Comparison of ENCODE assay signal across 23 cellular contexts in genomic region chr15:92796163-92796611, GRCh38.
"Had no signal": no experiment of that assay in that cellular context is flagged by ENCODE, and none has a peak within 500 bp of the region (broad histone marks: within the 10 kb centered on the region; RNA-seq: fewer than 3 reads in every experiment).

No MANE protein-coding gene starts in this region.

- H3K4me3 ChIP-seq: MG63, PC-9 had no signal

- H3K27me3 Mint-ChIP-seq: activated B cell treated with CpG ODN at 0.5 μM for 24 hours; activated CD4-positive, alpha-beta memory T cell treated with anti-CD3 and anti-CD28 coated beads for 36 hours; activated CD4-positive, alpha-beta T cell treated with anti-CD3 and anti-CD28 coated beads, Interleukin-2, amount 10 ng/mL, durations not matched to agents 7 days and 5 days; activated naive CD4-positive, alpha-beta T cell treated with anti-CD3 and anti-CD28 coated beads, Interleukin-2, amount 50 U/mL, for 24 hours; activated naive CD8-positive, alpha-beta T cell treated with anti-CD3 and anti-CD28 coated beads, Interleukin-2, amount 50 U/mL, for 24 hours; activated T-helper 17 cell treated with anti-CD3 and anti-CD28 coated beads, Interleukin-2, amount 50 U/mL, for 72 hours; T-helper 17 cell had no signal

- H3K27ac ChIP-seq: PC-9 had no signal

- H3K36me3 Mint-ChIP-seq: activated CD4-positive, alpha-beta memory T cell treated with anti-CD3 and anti-CD28 coated beads for 36 hours; activated naive CD4-positive, alpha-beta T cell treated with anti-CD3 and anti-CD28 coated beads, Interleukin-2, amount 50 U/mL, for 24 hours; brain had no signal

- DNase-seq: activated B cell treated with CpG ODN at 0.5 μM for 24 hours; activated CD4-positive, alpha-beta memory T cell treated with anti-CD3 and anti-CD28 coated beads for 36 hours; activated CD4-positive, alpha-beta T cell treated with anti-CD3 and anti-CD28 coated beads for 1 hour; activated CD4-positive, alpha-beta T cell treated with anti-CD3 and anti-CD28 coated beads, Interleukin-2, amount 10 ng/mL, durations not matched to agents 7 days and 5 days; activated CD8-positive, alpha-beta memory T cell treated with anti-CD3 and anti-CD28 coated beads for 24 hours; activated naive CD8-positive, alpha-beta T cell treated with anti-CD3 and anti-CD28 coated beads, Interleukin-2, amount 50 U/mL, for 24 hours; activated T-cell treated with anti-CD3 and anti-CD28 coated beads for 4 hours; activated T-cell treated with anti-CD3 and anti-CD28 coated beads, Interleukin-2, amount 50 U/mL, for 48 hours; MG63; MV-4-11; NCI-H1092 treated with DMSO at 0.1 percent for 48 hours; NCI-H1417 treated with DMSO at 0.1 percent for 48 hours; NCI-H1694; NCI-H2029 treated with DMSO at 0.1 percent for 48 hours; NCI-H446; NCI-H524; PC-9; SIG-M5; T-helper 17 cell; T-helper 9 cell had no signal

- H3K27me3 ChIP-seq: MG63 had no signal

- H3K9me3 ChIP-seq: MG63 had no signal

- H3K9me3 Mint-ChIP-seq: activated B cell treated with CpG ODN at 0.5 μM for 24 hours; activated CD4-positive, alpha-beta memory T cell treated with anti-CD3 and anti-CD28 coated beads for 36 hours; activated CD4-positive, alpha-beta T cell treated with anti-CD3 and anti-CD28 coated beads, Interleukin-2, amount 10 ng/mL, durations not matched to agents 7 days and 5 days; activated naive CD4-positive, alpha-beta T cell treated with anti-CD3 and anti-CD28 coated beads, Interleukin-2, amount 50 U/mL, for 24 hours; activated naive CD8-positive, alpha-beta T cell treated with anti-CD3 and anti-CD28 coated beads, Interleukin-2, amount 50 U/mL, for 24 hours; activated T-helper 17 cell treated with anti-CD3 and anti-CD28 coated beads, Interleukin-2, amount 50 U/mL, for 72 hours had no signal

- H3K27ac Mint-ChIP-seq: activated B cell treated with CpG ODN at 0.5 μM for 24 hours; activated CD4-positive, alpha-beta memory T cell treated with anti-CD3 and anti-CD28 coated beads for 36 hours; activated CD4-positive, alpha-beta T cell treated with anti-CD3 and anti-CD28 coated beads, Interleukin-2, amount 10 ng/mL, durations not matched to agents 7 days and 5 days; activated naive CD4-positive, alpha-beta T cell treated with anti-CD3 and anti-CD28 coated beads, Interleukin-2, amount 50 U/mL, for 24 hours; activated naive CD8-positive, alpha-beta T cell treated with anti-CD3 and anti-CD28 coated beads, Interleukin-2, amount 50 U/mL, for 24 hours had no signal

- H3K4me3 Mint-ChIP-seq: activated B cell treated with CpG ODN at 0.5 μM for 24 hours; activated CD4-positive, alpha-beta memory T cell treated with anti-CD3 and anti-CD28 coated beads for 36 hours; activated CD4-positive, alpha-beta T cell treated with anti-CD3 and anti-CD28 coated beads, Interleukin-2, amount 10 ng/mL, durations not matched to agents 7 days and 5 days; activated naive CD4-positive, alpha-beta T cell treated with anti-CD3 and anti-CD28 coated beads, Interleukin-2, amount 50 U/mL, for 24 hours; activated naive CD8-positive, alpha-beta T cell treated with anti-CD3 and anti-CD28 coated beads, Interleukin-2, amount 50 U/mL, for 24 hours; activated T-helper 17 cell treated with anti-CD3 and anti-CD28 coated beads, Interleukin-2, amount 50 U/mL, for 72 hours; brain; T-helper 17 cell had no signal

- ATAC-seq: activated naive CD8-positive, alpha-beta T cell treated with anti-CD3 and anti-CD28 coated beads, Interleukin-2, amount 50 U/mL, for 24 hours; activated T-helper 17 cell treated with anti-CD3 and anti-CD28 coated beads, Interleukin-2, amount 50 U/mL, for 72 hours; T-helper 17 cell had no signal
